8 cellular contexts compared by ENCODE assay signal in genomic region chr1:9413877-9414213, GRCh38.
A peak's percentile ranks its signal among the peaks of the same experiment; 100 is the strongest.
DNase-seq lines count a peak whose midpoint lies in the region; ATAC-seq and TF ChIP-seq lines count a peak whose summit lies in the region.
"Had no signal": no experiment of that assay in that cellular context is flagged by ENCODE, and none has a peak within 500 bp of the region (broad histone marks: within the 10 kb centered on the region; RNA-seq: fewer than 3 reads in every experiment).

No MANE protein-coding gene starts in this region.

- H3K27ac Mint-ChIP-seq in activated CD4-positive, alpha-beta memory T cell treated with anti-CD3 and anti-CD28 coated beads, Interleukin-2, amount 10 ng/mL, durations not matched to agents 7 days and 5 days, result no peak overlapping the region
- H3K27ac Mint-ChIP-seq in CD8-positive, alpha-beta T cell, result no peak overlapping the region
- H3K27ac Mint-ChIP-seq: activated naive CD4-positive, alpha-beta T cell treated with anti-CD3 and anti-CD28 coated beads, Interleukin-2, amount 50 U/mL, for 24 hours had no signal

- no peaks in the 10 kb centered on the region for H3K36me3 ChIP-seq in tibial artery
- no peaks in the 10 kb centered on the region for H3K36me3 ChIP-seq in CD8-positive, alpha-beta T cell (ENCODE audit: insufficient read depth, low read length)

- peaks cover 18% of the 10 kb centered on the region for H3K27me3 Mint-ChIP-seq in activated CD4-positive, alpha-beta memory T cell treated with anti-CD3 and anti-CD28 coated beads, Interleukin-2, amount 10 ng/mL, durations not matched to agents 7 days and 5 days
- no peaks in the 10 kb centered on the region for H3K27me3 Mint-ChIP-seq in CD8-positive, alpha-beta T cell (ENCODE audit: low read depth)

- DNase-seq in activated CD4-positive, alpha-beta memory T cell treated with anti-CD3 and anti-CD28 coated beads, Interleukin-2, amount 10 ng/mL, durations not matched to agents 7 days and 5 days, result no peak
- DNase-seq in left colon, result peak in 1 of 2 donors; percentile 25
- DNase-seq in tibial artery, result no peak
- DNase-seq in CD8-positive, alpha-beta T cell, result no peak

- no peak for TF ChIP-seq CTCF in tibial artery (IDR thresholded peaks at IDR 0.05)
- no peak for TF ChIP-seq CTCF in CD8-positive, alpha-beta T cell (IDR thresholded peaks at IDR 0.05)

- POLR2A ChIA-PET in activated CD4-positive, alpha-beta memory T cell treated with anti-CD3 and anti-CD28 coated beads, Interleukin-2, amount 10 ng/mL, durations not matched to agents 7 days and 5 days (lab: Charles Lee), result interaction anchor here (1.5 to 3.5 kb wide), 4 partner anchors 7 to 15 kb away, joined by 5 to 30 read pairs (median 11); no protein-coding TSS in a partner anchor
- POLR2A ChIA-PET in CD8-positive, alpha-beta T cell (lab: Charles Lee), result interaction anchor here (1.2 to 1.4 kb wide), 2 partner anchors 10 to 13 kb away, joined by 3 to 6 read pairs; no protein-coding TSS in a partner anchor

- H3K36me3 Mint-ChIP-seq in activated CD4-positive, alpha-beta memory T cell treated with anti-CD3 and anti-CD28 coated beads, Interleukin-2, amount 10 ng/mL, durations not matched to agents 7 days and 5 days (ENCODE audit: low read depth), result peaks cover 9% of the 10 kb centered on the region
- H3K36me3 Mint-ChIP-seq in CD8-positive, alpha-beta T cell, result no peaks in the 10 kb centered on the region
- H3K36me3 Mint-ChIP-seq: activated naive CD4-positive, alpha-beta T cell treated with anti-CD3 and anti-CD28 coated beads, Interleukin-2, amount 50 U/mL, for 24 hours had no signal

- intact Hi-C loops in left colon (cut with DNase I, micrococcal nuclease), result no loop called here
- intact Hi-C loops in tibial artery (cut with DNase I; ENCODE audit: low total_unique reads), result no loop called here
- intact Hi-C loops in CD8-positive, alpha-beta T cell (cut with DNase I, micrococcal nuclease), result loop anchor here (1.0 to 2.0 kb wide), 2 partner anchors 12 to 13 kb away; no protein-coding TSS in a partner anchor

- no peaks in the 10 kb centered on the region for H3K27me3 ChIP-seq in tibial artery
- no peaks in the 10 kb centered on the region for H3K27me3 ChIP-seq in CD8-positive, alpha-beta T cell (ENCODE audit: insufficient read depth, low read length)

- H3K9me3 ChIP-seq in tibial artery, result no peaks in the 10 kb centered on the region
- H3K9me3 ChIP-seq in CD8-positive, alpha-beta T cell (ENCODE audit: low read length), result no peaks in the 10 kb centered on the region

- CTCF ChIA-PET in activated CD4-positive, alpha-beta memory T cell treated with anti-CD3 and anti-CD28 coated beads, Interleukin-2, amount 10 ng/mL, durations not matched to agents 7 days and 5 days (lab: Charles Lee), result interaction anchor here (0.9 to 2.4 kb wide), 5 partner anchors 11 to 147 kb away, joined by 3 to 9 read pairs (median 4); no protein-coding TSS in a partner anchor
- CTCF ChIA-PET in CD8-positive, alpha-beta T cell (lab: Charles Lee), result interaction anchor here (0.8 to 1.2 kb wide), 2 partner anchors 11 to 42 kb away, joined by 3 to 5 read pairs; no protein-coding TSS in a partner anchor

- peaks cover 0 to 41% (median 32%) of the 10 kb centered on the region in 4 donors for H3K4me1 ChIP-seq in tibial artery
- H3K4me1 ChIP-seq in CD8-positive, alpha-beta T cell (ENCODE audit: insufficient read depth, low read length), result peaks cover 30% of the 10 kb centered on the region

- H3K4me1 Mint-ChIP-seq in activated CD4-positive, alpha-beta memory T cell treated with anti-CD3 and anti-CD28 coated beads, Interleukin-2, amount 10 ng/mL, durations not matched to agents 7 days and 5 days, result peaks cover 55% of the 10 kb centered on the region
- peaks cover 53% of the 10 kb centered on the region for H3K4me1 Mint-ChIP-seq in CD8-positive, alpha-beta T cell (ENCODE audit: low read depth)

- H3K27ac ChIP-seq in tibial artery, result peak overlapping the region; percentile 76 to 81
- no peak overlapping the region for H3K27ac ChIP-seq in CD8-positive, alpha-beta T cell (ENCODE audit: low read depth, low read length)

- H3K9me3 Mint-ChIP-seq in activated CD4-positive, alpha-beta memory T cell treated with anti-CD3 and anti-CD28 coated beads, Interleukin-2, amount 10 ng/mL, durations not matched to agents 7 days and 5 days, result peaks cover 3% of the 10 kb centered on the region
- no peaks in the 10 kb centered on the region for H3K9me3 Mint-ChIP-seq in CD8-positive, alpha-beta T cell
- H3K9me3 Mint-ChIP-seq: activated naive CD4-positive, alpha-beta T cell treated with anti-CD3 and anti-CD28 coated beads, Interleukin-2, amount 50 U/mL, for 24 hours had no signal

- peak overlapping the region in 1 of 2 donors; percentile 15 for H3K4me3 ChIP-seq in tibial artery
- no peak overlapping the region for H3K4me3 ChIP-seq in CD8-positive, alpha-beta T cell (ENCODE audit: low read depth, low read length)

- peak overlapping the region; percentile 7 for H3K4me3 Mint-ChIP-seq in activated CD4-positive, alpha-beta memory T cell treated with anti-CD3 and anti-CD28 coated beads, Interleukin-2, amount 10 ng/mL, durations not matched to agents 7 days and 5 days
- H3K4me3 Mint-ChIP-seq in CD8-positive, alpha-beta T cell, result no peak overlapping the region
- H3K4me3 Mint-ChIP-seq: activated naive CD4-positive, alpha-beta T cell treated with anti-CD3 and anti-CD28 coated beads, Interleukin-2, amount 50 U/mL, for 24 hours had no signal

- ATAC-seq in HG02642 (IDR thresholded peaks at IDR 0.05; ENCODE audit: poor library complexity, unreplicated experiment) (peak; percentile 1), left colon (peak; percentile 12), GM18517 (IDR thresholded peaks at IDR 0.05; ENCODE audit: unreplicated experiment) (no peak), HG02610 (IDR thresholded peaks at IDR 0.05; ENCODE audit: unreplicated experiment) (no peak)
- ATAC-seq in CD8-positive, alpha-beta T cell, result no peak

Comparison
In these comparisons a context has a peak if more than half of its experiments do, and no peak if none do; other contexts are left out.
1. ATAC-seq: peak in HG02642 (single experiment) and left colon (single experiment); none in GM18517 (single experiment), HG02610 (single experiment) and CD8-positive, alpha-beta T cell (single experiment).
2. intact Hi-C loops: an anchor here in CD8-positive, alpha-beta T cell (1.0 to 2.0 kb wide); none called in left colon and tibial artery.